Comparison of ENCODE assay signal across 8 cellular contexts in genomic region chr18:34978533-34978893, GRCh38.
DNase-seq lines count a peak whose midpoint lies in the region; ATAC-seq, FAIRE-seq and TF ChIP-seq lines count a peak whose summit lies in the region.

No MANE protein-coding gene starts in this region.

- H4K20me1 ChIP-seq in OCI-LY3 (ENCODE audit: insufficient read depth, low read length): no peaks in the 10 kb centered on the region

- DNase-seq in D721Med (ENCODE audit: insufficient read length, low spot score) (no peak), epithelial cell of esophagus (ENCODE audit: low read depth) (no peak), ovary (no peak), GM13976 (ENCODE audit: low spot score) (no peak), dedifferentiated amniotic fluid mesenchymal stem cell (ENCODE audit: extremely low spot score) (no peak)

- in situ Hi-C loops in GM13976 (cut with MboI; ENCODE audit: low sequenced_read_pairs, unreplicated experiment): no loop called here

- intact Hi-C loops in ovary (cut with DNase I): loop anchor here in 1 of 4 donors (10.0 kb wide), 1 partner anchor 94 kb away; no protein-coding TSS in a partner anchor

- H3K4me3 ChIP-seq in OCI-LY3 (ENCODE audit: low read length): peak overlapping the region; percentile 95
- H3K4me3 ChIP-seq in epithelial cell of esophagus (ENCODE audit: low read length): peak overlapping the region; percentile 44
- peak overlapping the region; percentile 53 for H3K4me3 ChIP-seq in ovary

- WGBS in ovary, 3 donors: 0 to 1% (median 0%) methylated on average over 5 of the region's 5 CpGs

- H2AFZ ChIP-seq in OCI-LY3 (ENCODE audit: low read depth, low read length): peak overlapping the region; percentile 88

- no peak for ATAC-seq in esophagus mucosa
- ATAC-seq in HG03432 (IDR thresholded peaks at IDR 0.05; ENCODE audit: unreplicated experiment): no peak

- no peak overlapping the region for H3K27ac ChIP-seq in OCI-LY3 (ENCODE audit: low read length)
- no peak overlapping the region for H3K27ac ChIP-seq in ovary

- TF ChIP-seq POLR2A in ovary (IDR thresholded peaks at IDR 0.05): no peak

- peak overlapping the region; percentile 80 for H3K9ac ChIP-seq in OCI-LY3 (ENCODE audit: low read length)

- H3K9me3 ChIP-seq in OCI-LY3 (ENCODE audit: insufficient read depth, low read length): no peaks in the 10 kb centered on the region
- H3K9me3 ChIP-seq in ovary: no peaks in the 10 kb centered on the region

- H3K27me3 ChIP-seq in OCI-LY3 (ENCODE audit: low read depth, low read length): no peaks in the 10 kb centered on the region
- no peaks in the 10 kb centered on the region for H3K27me3 ChIP-seq in ovary

- FAIRE-seq in D721Med (lab: Jason Lieb, UNC): peak; percentile 35

- TF ChIP-seq EP300 in ovary (IDR thresholded peaks at IDR 0.05): no peak

- no peaks in the 10 kb centered on the region for H3K79me2 ChIP-seq in OCI-LY3 (ENCODE audit: low read length)

- H3K36me3 ChIP-seq in OCI-LY3 (replicated peaks; ENCODE audit: low read depth, low read length): no peaks in the 10 kb centered on the region
- H3K36me3 ChIP-seq in ovary: no peaks in the 10 kb centered on the region

- H3K4me1 ChIP-seq in OCI-LY3 (ENCODE audit: low read length): peaks cover 22% of the 10 kb centered on the region
- peaks cover 2% of the 10 kb centered on the region for H3K4me1 ChIP-seq in ovary (ENCODE audit: insufficient read depth)

- H3K4me2 ChIP-seq in OCI-LY3 (ENCODE audit: low read length): peak overlapping the region; percentile 99

- TF ChIP-seq CTCF in D721Med (IDR thresholded peaks at IDR 0.05; ENCODE audit: insufficient read depth, missing control alignments) (no peak), OCI-LY3 (IDR thresholded peaks at IDR 0.05; ENCODE audit: low read depth, low read length) (no peak), epithelial cell of esophagus (IDR thresholded peaks at IDR 0.05; ENCODE audit: insufficient read depth, low read depth, low read length, missing control alignments) (no peak), ovary (IDR thresholded peaks at IDR 0.05) (no peak), GM13976 (IDR thresholded peaks at IDR 0.05; ENCODE audit: borderline replicate concordance, control extremely low read depth, extremely low read depth, insufficient read depth, missing control alignments) (no peak)

Comparison
In these comparisons a context has a peak if more than half of its experiments do, and no peak if none do; other contexts are left out.
1. H3K4me3 ChIP-seq: peak in every context shown above with its lines; median percentile 95 in OCI-LY3; 53 in ovary; 44 in epithelial cell of esophagus.